8 cellular contexts compared by ENCODE assay signal in genomic region chr12:47820631-47821345, GRCh38. TPM values are rescaled to one million over a fixed set of nuclear protein-coding genes. Genes with fewer than 3 reads are reported as not detected.
DNase-seq lines count a peak whose midpoint lies in the region; ATAC-seq and TF ChIP-seq lines count a peak whose summit lies in the region.

No MANE protein-coding gene starts in this region.

- peaks cover 0 to 1% of the 10 kb centered on the region in 2 donors for H3K27me3 Mint-ChIP-seq in CD8-positive, alpha-beta memory T cell

- no peak for DNase-seq in CD8-positive, alpha-beta memory T cell
- DNase-seq in Kasumi-1 (lab: John Stamatoyannopoulos, UW) (peak; percentile 53 to 71), right atrium auricular region (ENCODE audit: low spot score) (peak; percentile 96), pulmonary artery endothelial cell (ENCODE audit: low read depth, low spot score) (peak; percentile 90), RPMI8226 (no peak)

- ATAC-seq in HG02870 (IDR thresholded peaks at IDR 0.05; ENCODE audit: unreplicated experiment) (no peak), HG02885 (IDR thresholded peaks at IDR 0.05; ENCODE audit: poor library complexity, unreplicated experiment) (no peak)

- POLR2A ChIA-PET in CD8-positive, alpha-beta memory T cell (lab: Charles Lee) = interaction anchor here (0.6 to 2.0 kb wide), 2 partner anchors 12 to 115 kb away, joined by 3 to 8 read pairs; partner anchors contain the start of gene RPAP3

- CTCF ChIA-PET in CD8-positive, alpha-beta memory T cell (lab: Charles Lee) = interaction anchor here (1.1 to 24.2 kb wide), 3 partner anchors 12 to 54 kb away, joined by 3 to 452 read pairs (median 38); no protein-coding TSS in a partner anchor

- no peaks in the 10 kb centered on the region for H3K27me3 ChIP-seq in CD8-positive, alpha-beta memory T cell (ENCODE audit: insufficient read depth, low read length, poor library complexity, severe bottlenecking)
- H3K27me3 ChIP-seq in right atrium auricular region = no peaks in the 10 kb centered on the region

- H3K36me3 Mint-ChIP-seq in CD8-positive, alpha-beta memory T cell = peaks cover 0 to 11% (median 0%) of the 10 kb centered on the region in 3 donors

- H3K4me1 Mint-ChIP-seq in CD8-positive, alpha-beta memory T cell = peaks cover 76 to 88% (median 88%) of the 10 kb centered on the region in 3 donors

- H3K9me3 ChIP-seq in CD8-positive, alpha-beta memory T cell (ENCODE audit: low read length) = no peaks in the 10 kb centered on the region
- H3K9me3 ChIP-seq in right atrium auricular region = no peaks in the 10 kb centered on the region

- H3K27ac Mint-ChIP-seq in CD8-positive, alpha-beta memory T cell = peak overlapping the region; percentile 89 to 98 (median 96)

- H3K36me3 ChIP-seq in CD8-positive, alpha-beta memory T cell (ENCODE audit: insufficient read depth, low read length) = no peaks in the 10 kb centered on the region
- no peaks in the 10 kb centered on the region for H3K36me3 ChIP-seq in right atrium auricular region

- peak overlapping the region; percentile 66 for H3K27ac ChIP-seq in CD8-positive, alpha-beta memory T cell (ENCODE audit: low read depth, low read length)
- H3K27ac ChIP-seq in angular gyrus (ENCODE audit: low read depth, low read length) (peak overlapping the region; percentile 88), right atrium auricular region (peak overlapping the region; percentile 95 to 99)

- no peaks in the 10 kb centered on the region for H3K9me3 Mint-ChIP-seq in CD8-positive, alpha-beta memory T cell

- peak overlapping the region; percentile 89 to 94 (median 91) for H3K4me3 Mint-ChIP-seq in CD8-positive, alpha-beta memory T cell

- TF ChIP-seq CTCF in right atrium auricular region (IDR thresholded peaks at IDR 0.05) = no peak

- H3K4me3 ChIP-seq in CD8-positive, alpha-beta memory T cell (ENCODE audit: low read length) = peak overlapping the region; percentile 83
- peak overlapping the region; percentile 77 to 96 for H3K4me3 ChIP-seq in right atrium auricular region

- peaks cover 80% of the 10 kb centered on the region for H3K4me1 ChIP-seq in CD8-positive, alpha-beta memory T cell (ENCODE audit: insufficient read depth, low read length)
- peaks cover 0 to 90% of the 10 kb centered on the region in 2 donors for H3K4me1 ChIP-seq in right atrium auricular region

RNA-seq across cellular contexts. Expression of gene HDAC7, which starts 1.1 kb away (rescaled TPM):
- 100 to 1,000 TPM; 206 to 207 TPM for total RNA-seq in CD8-positive, alpha-beta memory T cell
- polyA plus RNA-seq in CD8-positive, alpha-beta memory T cell = 23.1 TPM
- total RNA-seq in right atrium auricular region (10 to 100 TPM; 33.4 to 60.2 TPM), pulmonary artery endothelial cell (50.0 and 50.4 TPM in 2 replicates)

RNA-seq across cellular contexts. Expression of gene SLC48A1, which starts 47.8 kb away (rescaled TPM):
- 10 to 100 TPM; 10.9 to 11.5 TPM for total RNA-seq in CD8-positive, alpha-beta memory T cell
- 9.1 TPM for polyA plus RNA-seq in CD8-positive, alpha-beta memory T cell
- total RNA-seq in right atrium auricular region (10 to 100 TPM; 48.9 to 52.0 TPM), pulmonary artery endothelial cell (12.9 and 19.8 TPM in 2 replicates)

Comparison
In these comparisons a context has a peak if more than half of its experiments do, and no peak if none do; other contexts are left out.
1. DNase-seq: peak in Kasumi-1 (2 of 2), right atrium auricular region (single experiment) and pulmonary artery endothelial cell (single experiment); none in CD8-positive, alpha-beta memory T cell (0 of 5) and RPMI8226 (single experiment).
2. Peak in every context shown above with its lines, with median percentiles within 50 percentile points of each other: H3K27ac ChIP-seq.